Comparison of ENCODE assay signal across 9 cellular contexts in genomic region chr2:85851253-85851955, GRCh38. TPM values are rescaled to one million over a fixed set of nuclear protein-coding genes. Genes with fewer than 3 reads are reported as not detected.
A peak's percentile ranks its signal among the peaks of the same experiment; 100 is the strongest.
DNase-seq lines count a peak whose midpoint lies in the region; ATAC-seq and TF ChIP-seq lines count a peak whose summit lies in the region.
"Had no signal": no experiment of that assay in that cellular context is flagged by ENCODE, and none has a peak within 500 bp of the region (broad histone marks: within the 10 kb centered on the region; RNA-seq: fewer than 3 reads in every experiment).

No MANE protein-coding gene starts in this region.

- H3K36me3 ChIP-seq in BLaER1 treated with 17β-estradiol and CSF1 and Interleukin-3, amounts not matched to agents 10 nM and 100 nM: peaks cover 18 to 87% (median 27%) of the 10 kb centered on the region in 11 experiments; a peak in 19 of 22 replicates
- peaks cover 0 to 7% (median 0%) of the 10 kb centered on the region in 3 donors for H3K36me3 ChIP-seq in Peyer's patch
- H3K36me3 ChIP-seq in colonic mucosa: no peaks in the 10 kb centered on the region
- H3K36me3 ChIP-seq in neural progenitor cell: no peaks in the 10 kb centered on the region
- no peaks in the 10 kb centered on the region; the same call in 1 of the 2 replicates for H3K36me3 ChIP-seq in HAP-1 (replicated peaks)

- peak overlapping the region in 7 of 11 experiments; percentile 4 to 43 (median 17); a peak in 7 of 22 replicates for H3K4me2 ChIP-seq in BLaER1 treated with 17β-estradiol and CSF1 and Interleukin-3, amounts not matched to agents 10 nM and 100 nM
- no peak overlapping the region for H3K4me2 ChIP-seq in neural progenitor cell

- H3K4me3 ChIP-seq in BLaER1 treated with 17β-estradiol and CSF1 and Interleukin-3, amounts not matched to agents 10 nM and 100 nM: no peak overlapping the region
- peak overlapping the region in 1 of 4 donors; percentile 7 for H3K4me3 ChIP-seq in Peyer's patch
- no peak overlapping the region for H3K4me3 ChIP-seq in colonic mucosa
- H3K4me3 ChIP-seq in neural progenitor cell: no peak overlapping the region
- no peak overlapping the region for H3K4me3 ChIP-seq in HAP-1

- peak in 2 of 3 donors; percentile 33 to 60 for DNase-seq in Peyer's patch
- DNase-seq in colonic mucosa: no peak
- no peak for DNase-seq in neural progenitor cell (ENCODE audit: low spot score)
- DNase-seq in HAP-1 (ENCODE audit: low spot score in 2 of 2): no peak
- DNase-seq in NCI-H187 treated with DMSO at 0.1 percent for 48 hours (lab: John Stamatoyannopoulos, UW): no peak
- DNase-seq: stimulated activated CD4-positive, alpha-beta T cell treated with anti-CD3 and anti-CD28 coated beads, Interleukin-1b, Interleukin-23, amount 100 ng/mL, for 48 hours had no signal

- no peak overlapping the region for H3K27ac ChIP-seq in BLaER1 treated with 17β-estradiol and CSF1 and Interleukin-3, amounts not matched to agents 10 nM and 100 nM
- peak overlapping the region; percentile 8 to 93 (median 79) for H3K27ac ChIP-seq in Peyer's patch
- peak overlapping the region; percentile 8 for H3K27ac ChIP-seq in colonic mucosa
- H3K27ac ChIP-seq in neural progenitor cell: no peak overlapping the region

- no peak overlapping the region for H3K4me3 Mint-ChIP-seq in neural progenitor cell

- H3F3A ChIP-seq in neural progenitor cell (ENCODE audit: low read depth): no peaks in the 10 kb centered on the region

- peaks cover 17% of the 10 kb centered on the region for H3K36me3 Mint-ChIP-seq in neural progenitor cell

- no peak for ATAC-seq in HG03095 (IDR thresholded peaks at IDR 0.05; ENCODE audit: unreplicated experiment)
- ATAC-seq in GM21737 (IDR thresholded peaks at IDR 0.05; ENCODE audit: unreplicated experiment): no peak

- in situ Hi-C loops in HAP-1 (cut with MboI; ENCODE audit: low sequenced_read_pairs): no loop called here

- H4K20me1 ChIP-seq in BLaER1 treated with 17β-estradiol and CSF1 and Interleukin-3, amounts not matched to agents 10 nM and 100 nM: no peaks in the 10 kb centered on the region
- H4K20me1 ChIP-seq in neural progenitor cell (ENCODE audit: low read depth): no peaks in the 10 kb centered on the region

- H2AFZ ChIP-seq in neural progenitor cell (replicated peaks): no peak overlapping the region

- no peaks in the 10 kb centered on the region for H3K27me3 Mint-ChIP-seq in neural progenitor cell (ENCODE audit: insufficient read depth, low read depth)

- no peaks in the 10 kb centered on the region for H3K79me2 ChIP-seq in neural progenitor cell (ENCODE audit: low read depth)

- no peak for TF ChIP-seq CTCF in Peyer's patch (IDR thresholded peaks at IDR 0.05)
- TF ChIP-seq CTCF in colonic mucosa (IDR thresholded peaks at IDR 0.05): no peak
- no peak for TF ChIP-seq CTCF in neural progenitor cell (IDR thresholded peaks at IDR 0.05)

- no peak overlapping the region for H3K27ac Mint-ChIP-seq in neural progenitor cell

- H3K9ac ChIP-seq in BLaER1 treated with 17β-estradiol and CSF1 and Interleukin-3, amounts not matched to agents 10 nM and 100 nM: no peak overlapping the region
- H3K9ac ChIP-seq in colonic mucosa (ENCODE audit: low read depth in 2 of 2, low read length in 2 of 2): no peak overlapping the region
- H3K9ac ChIP-seq in neural progenitor cell: peak overlapping the region; percentile 32

- no peaks in the 10 kb centered on the region for H3K27me3 ChIP-seq in BLaER1 treated with 17β-estradiol and CSF1 and Interleukin-3, amounts not matched to agents 10 nM and 100 nM
- no peaks in the 10 kb centered on the region for H3K27me3 ChIP-seq in Peyer's patch
- no peaks in the 10 kb centered on the region for H3K27me3 ChIP-seq in colonic mucosa
- no peaks in the 10 kb centered on the region for H3K27me3 ChIP-seq in neural progenitor cell
- no peaks in the 10 kb centered on the region for H3K27me3 ChIP-seq in HAP-1 (ENCODE audit: low read depth)

- intact Hi-C loops in colonic mucosa (cut with DNase I): no loop called here

- H3K9me3 ChIP-seq in BLaER1 treated with 17β-estradiol and CSF1 and Interleukin-3, amounts not matched to agents 10 nM and 100 nM (replicated peaks in 1 of 11): peaks cover 18 to 24% (median 22%) of the 10 kb centered on the region in 11 experiments
- H3K9me3 ChIP-seq in Peyer's patch (no peaks in the 10 kb centered on the region), colonic mucosa (no peaks in the 10 kb centered on the region), neural progenitor cell (ENCODE audit: low read depth) (no peaks in the 10 kb centered on the region), HAP-1 (no peaks in the 10 kb centered on the region)

- no peak for TF ChIP-seq POLR2A in Peyer's patch (IDR thresholded peaks at IDR 0.05)

- no peaks in the 10 kb centered on the region for H3K4me1 Mint-ChIP-seq in neural progenitor cell

- H3K4me1 ChIP-seq in BLaER1 treated with 17β-estradiol and CSF1 and Interleukin-3, amounts not matched to agents 10 nM and 100 nM: peaks cover 23 to 42% (median 35%) of the 10 kb centered on the region in 10 experiments
- peaks cover 0 to 31% (median 10%) of the 10 kb centered on the region in 4 donors for H3K4me1 ChIP-seq in Peyer's patch
- H3K4me1 ChIP-seq in colonic mucosa: no peaks in the 10 kb centered on the region
- H3K4me1 ChIP-seq in neural progenitor cell: no peaks in the 10 kb centered on the region
- peaks cover 5% of the 10 kb centered on the region for H3K4me1 ChIP-seq in HAP-1

- H3K9me3 Mint-ChIP-seq in neural progenitor cell: no peaks in the 10 kb centered on the region

RNA-seq across cellular contexts. Expression of gene ST3GAL5, which starts 37.4 kb away (rescaled TPM):
- total RNA-seq in Peyer's patch (10 to 100 TPM; 10.8 to 23.9 (median 16.5) TPM), colonic mucosa (1 to 10 TPM; 2.6 to 3.5 TPM), neural progenitor cell (ENCODE audit: low replicate concordance) (9.7 and 9.9 TPM in 2 replicates)

Comparison
In these comparisons a context has a peak if more than half of its experiments do, and no peak if none do; other contexts are left out.
1. H3K27ac ChIP-seq: peak in Peyer's patch (4 of 4) and colonic mucosa (single experiment); none in BLaER1 treated with 17β-estradiol and CSF1 and Interleukin-3, amounts not matched to agents 10 nM and 100 nM (0 of 11) and neural progenitor cell (single experiment).
2. DNase-seq: peak in Peyer's patch (2 of 3); none in colonic mucosa (single experiment), neural progenitor cell (single experiment), HAP-1 (0 of 2) and NCI-H187 treated with DMSO at 0.1 percent for 48 hours (single experiment).